Comparison of ENCODE assay signal across 22 cellular contexts in the genomic region with DNA sequence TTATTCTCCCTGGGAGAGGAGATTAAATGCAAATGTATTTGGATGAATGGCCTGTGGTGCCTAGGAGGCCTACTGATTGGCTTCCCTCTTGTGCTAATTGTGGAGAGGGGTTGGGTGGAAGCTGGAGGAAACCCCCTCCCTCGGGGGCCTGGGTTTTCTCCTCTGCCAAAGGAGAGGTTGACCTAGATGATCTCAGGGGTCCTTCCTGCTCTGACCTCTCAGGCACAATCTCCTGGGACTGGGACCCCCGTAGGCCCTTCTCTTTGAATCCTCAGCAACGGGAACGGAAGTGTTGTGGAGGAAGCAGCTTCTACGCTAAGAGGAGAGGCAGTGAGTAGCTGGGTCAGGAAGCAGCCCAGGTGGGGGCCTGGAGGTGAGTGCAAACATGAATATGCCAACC.
"Had no signal": no experiment of that assay in that cellular context is flagged by ENCODE, and none has a peak within 500 bp of the region (broad histone marks: within the 10 kb centered on the region; RNA-seq: fewer than 3 reads in every experiment).

No MANE protein-coding gene starts in this region.

- H3K9me3 ChIP-seq: ascending aorta, breast epithelium, colonic mucosa, lower lobe of right lung, neutrophil, ovary, psoas muscle, right atrium auricular region, tibial artery had no signal

- H3K36me3 ChIP-seq: ascending aorta, breast epithelium, colonic mucosa, lower lobe of right lung, neutrophil, ovary, right atrium auricular region, tibial artery had no signal

- H3K36me3 Mint-ChIP-seq: activated CD8-positive, alpha-beta memory T cell treated with anti-CD3 and anti-CD28 coated beads, Interleukin-2, amount 10 ng/mL, durations not matched to agents 7 days and 5 days; activated naive CD4-positive, alpha-beta T cell treated with anti-CD3 and anti-CD28 coated beads, Interleukin-2, amount 50 U/mL, for 24 hours; mesothelial cell of epicardium; natural killer cell had no signal

- H3K27ac ChIP-seq: ascending aorta, breast epithelium, colonic mucosa, lower lobe of right lung, neutrophil, ovary, psoas muscle, right atrium auricular region, tibial artery had no signal

- H3K27me3 ChIP-seq: ascending aorta, breast epithelium, colonic mucosa, ovary, right atrium auricular region, tibial artery had no signal

- DNase-seq: activated CD4-positive, alpha-beta memory T cell treated with anti-CD3 and anti-CD28 coated beads, Interleukin-2, amount 10 ng/mL, durations not matched to agents 7 days and 5 days; activated CD4-positive, alpha-beta T cell treated with anti-CD3 and anti-CD28 coated beads, Interleukin-2, amount 10 ng/mL, durations not matched to agents 24 days and 14 days; activated CD8-positive, alpha-beta memory T cell treated with anti-CD3 and anti-CD28 coated beads, Interleukin-2, amount 10 ng/mL, durations not matched to agents 7 days and 5 days; activated gamma-delta T cell; activated T-cell treated with anti-CD3 and anti-CD28 coated beads for 4 hours; colonic mucosa; foreskin fibroblast; lower lobe of right lung; natural killer cell; ovary; psoas muscle; stimulated activated CD4-positive, alpha-beta T cell treated with anti-CD3 and anti-CD28 coated beads, Interleukin-4, amount 100 ng/mL, for 24 hours; T-helper 9 cell; tibial artery had no signal

- H3K4me1 ChIP-seq: breast epithelium, colonic mucosa had no signal

- H3K9me3 Mint-ChIP-seq: activated CD4-positive, alpha-beta memory T cell treated with anti-CD3 and anti-CD28 coated beads, Interleukin-2, amount 10 ng/mL, durations not matched to agents 7 days and 5 days; activated CD4-positive, alpha-beta T cell treated with anti-CD3 and anti-CD28 coated beads, Interleukin-2, amount 10 ng/mL, durations not matched to agents 24 days and 14 days; activated naive CD4-positive, alpha-beta T cell treated with anti-CD3 and anti-CD28 coated beads, Interleukin-2, amount 50 U/mL, for 24 hours; activated T-helper 1 cell treated with anti-CD3 and anti-CD28 coated beads, Interleukin-12 subunit alpha, Interleukin-12 subunit beta, Interleukin-2, Interleukin-4 antibody, amounts not matched to agents 30 ng/mL and 10 ng/mL and 1 ng/mL, durations not matched to agents 14 hours and 24 hours and 36 hours; mesothelial cell of epicardium; natural killer cell; stimulated activated naive CD8-positive, alpha-beta T cell treated with anti-CD3 and anti-CD28 coated beads, Interleukin-15, Interleukin-2, amounts not matched to agents 100 ng/mL and 50 ng/mL, for 24 hours had no signal

- ATAC-seq: activated CD8-positive, alpha-beta memory T cell treated with anti-CD3 and anti-CD28 coated beads, Interleukin-2, amount 10 ng/mL, durations not matched to agents 7 days and 5 days; lower lobe of right lung; natural killer cell; psoas muscle had no signal

- H3K27ac Mint-ChIP-seq: activated CD4-positive, alpha-beta memory T cell treated with anti-CD3 and anti-CD28 coated beads, Interleukin-2, amount 10 ng/mL, durations not matched to agents 7 days and 5 days; activated CD4-positive, alpha-beta T cell treated with anti-CD3 and anti-CD28 coated beads, Interleukin-2, amount 10 ng/mL, durations not matched to agents 24 days and 14 days; activated CD8-positive, alpha-beta memory T cell treated with anti-CD3 and anti-CD28 coated beads, Interleukin-2, amount 10 ng/mL, durations not matched to agents 7 days and 5 days; activated naive CD4-positive, alpha-beta T cell treated with anti-CD3 and anti-CD28 coated beads, Interleukin-2, amount 50 U/mL, for 24 hours; activated T-helper 1 cell treated with anti-CD3 and anti-CD28 coated beads, Interleukin-12 subunit alpha, Interleukin-12 subunit beta, Interleukin-2, Interleukin-4 antibody, amounts not matched to agents 30 ng/mL and 10 ng/mL and 1 ng/mL, durations not matched to agents 14 hours and 24 hours and 36 hours; mesothelial cell of epicardium; natural killer cell; stimulated activated naive CD8-positive, alpha-beta T cell treated with anti-CD3 and anti-CD28 coated beads, Interleukin-15, Interleukin-2, amounts not matched to agents 100 ng/mL and 50 ng/mL, for 24 hours had no signal

- H3K4me3 Mint-ChIP-seq: activated CD4-positive, alpha-beta memory T cell treated with anti-CD3 and anti-CD28 coated beads, Interleukin-2, amount 10 ng/mL, durations not matched to agents 7 days and 5 days; activated CD4-positive, alpha-beta T cell treated with anti-CD3 and anti-CD28 coated beads, Interleukin-2, amount 10 ng/mL, durations not matched to agents 24 days and 14 days; activated CD8-positive, alpha-beta memory T cell treated with anti-CD3 and anti-CD28 coated beads, Interleukin-2, amount 10 ng/mL, durations not matched to agents 7 days and 5 days; activated naive CD4-positive, alpha-beta T cell treated with anti-CD3 and anti-CD28 coated beads, Interleukin-2, amount 50 U/mL, for 24 hours; activated T-helper 1 cell treated with anti-CD3 and anti-CD28 coated beads, Interleukin-12 subunit alpha, Interleukin-12 subunit beta, Interleukin-2, Interleukin-4 antibody, amounts not matched to agents 30 ng/mL and 10 ng/mL and 1 ng/mL, durations not matched to agents 14 hours and 24 hours and 36 hours; mesothelial cell of epicardium; natural killer cell; stimulated activated naive CD8-positive, alpha-beta T cell treated with anti-CD3 and anti-CD28 coated beads, Interleukin-15, Interleukin-2, amounts not matched to agents 100 ng/mL and 50 ng/mL, for 24 hours had no signal

- H3K4me1 Mint-ChIP-seq: activated naive CD4-positive, alpha-beta T cell treated with anti-CD3 and anti-CD28 coated beads, Interleukin-2, amount 50 U/mL, for 24 hours; natural killer cell had no signal

- H3K4me3 ChIP-seq: ascending aorta, breast epithelium, colonic mucosa, lower lobe of right lung, ovary, psoas muscle, right atrium auricular region, tibial artery had no signal
